8 cellular contexts compared by ENCODE assay signal in the genomic region with DNA sequence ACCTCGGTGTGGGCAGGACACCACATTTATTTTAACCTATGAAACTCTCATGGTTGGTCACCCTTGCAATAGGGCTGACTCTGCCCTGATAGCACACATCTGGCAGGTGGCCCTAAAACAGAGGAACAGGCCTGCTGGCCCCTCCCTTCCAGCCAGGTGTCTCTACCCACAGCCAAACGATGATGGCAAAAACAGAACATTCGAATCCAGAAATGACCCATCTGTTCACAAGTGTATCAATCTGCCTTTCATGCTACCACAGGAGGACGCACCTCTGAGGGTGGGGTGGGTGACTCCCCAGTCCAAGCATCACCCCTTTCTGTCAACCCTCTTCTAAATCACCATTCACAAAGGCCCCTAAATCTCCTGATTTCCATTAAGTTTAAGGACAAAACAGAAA.
DNase-seq lines count a peak whose midpoint lies in the region; ATAC-seq and TF ChIP-seq lines count a peak whose summit lies in the region.

No MANE protein-coding gene starts in this region.

- no peak for TF ChIP-seq CTCF in left ventricle myocardium inferior (IDR thresholded peaks at IDR 0.05; ENCODE audit: borderline replicate concordance)
- TF ChIP-seq CTCF in right atrium auricular region (IDR thresholded peaks at IDR 0.05), result no peak
- no peak for TF ChIP-seq CTCF in upper lobe of left lung (IDR thresholded peaks at IDR 0.05)
- TF ChIP-seq CTCF in left lung (IDR thresholded peaks at IDR 0.05), result no peak
- no peak for TF ChIP-seq CTCF in lower leg skin (IDR thresholded peaks at IDR 0.05)

- no peaks in the 10 kb centered on the region for H3K27me3 ChIP-seq in left ventricle myocardium inferior (ENCODE audit: low read depth)
- H3K27me3 ChIP-seq in right atrium auricular region, result no peaks in the 10 kb centered on the region
- H3K27me3 ChIP-seq in upper lobe of left lung, result no peaks in the 10 kb centered on the region
- H3K27me3 ChIP-seq in left lung, result no peaks in the 10 kb centered on the region

- H3K9me3 ChIP-seq in left ventricle myocardium inferior (replicated peaks), result no peaks in the 10 kb centered on the region
- no peaks in the 10 kb centered on the region for H3K9me3 ChIP-seq in right atrium auricular region
- no peaks in the 10 kb centered on the region for H3K9me3 ChIP-seq in upper lobe of left lung
- no peaks in the 10 kb centered on the region for H3K9me3 ChIP-seq in left lung

- peak overlapping the region; percentile 80 for H3K27ac ChIP-seq in left ventricle myocardium inferior (replicated peaks)
- H3K27ac ChIP-seq in right atrium auricular region, result peak overlapping the region in 1 of 2 donors; percentile 79
- H3K27ac ChIP-seq in upper lobe of left lung, result peak overlapping the region in 3 of 4 donors; percentile 23 to 83 (median 64)
- H3K27ac ChIP-seq in left lung, result peak overlapping the region in 1 of 2 donors; percentile 64

- TF ChIP-seq EP300 in upper lobe of left lung (IDR thresholded peaks at IDR 0.05), result no peak

- TF ChIP-seq POLR2A in upper lobe of left lung (IDR thresholded peaks at IDR 0.05) (no peak), lower leg skin (IDR thresholded peaks at IDR 0.05) (no peak)

- no peak overlapping the region for H3K4me3 ChIP-seq in left ventricle myocardium inferior
- H3K4me3 ChIP-seq in right atrium auricular region, result no peak overlapping the region
- H3K4me3 ChIP-seq in upper lobe of left lung, result no peak overlapping the region
- H3K4me3 ChIP-seq in left lung, result no peak overlapping the region
- H3K4me3 ChIP-seq in lower leg skin (ENCODE audit: low read depth, poor library complexity, severe bottlenecking), result no peak overlapping the region

- DNase-seq in left ventricle myocardium inferior (no peak), right atrium auricular region (ENCODE audit: low spot score) (no peak), upper lobe of left lung (no peak), GDM1 (lab: John Stamatoyannopoulos, UW) (no peak), left lung (no peak), lower leg skin (ENCODE audit: low spot score in 2 of 2) (no peak)
- peak; percentile 49 to 60 for DNase-seq in activated T-cell treated with anti-CD3 and anti-CD28 coated beads, Interleukin-2, amount 50 U/mL, for 48 hours

- 72 to 76% methylated on average over 4 of the region's 4 CpGs for WGBS in upper lobe of left lung, 2 donors
- 72 to 73% methylated on average over 4 of the region's 4 CpGs for WGBS in lower leg skin, 2 donors

- intact Hi-C loops in left ventricle myocardium inferior (cut with micrococcal nuclease) (no loop called here), left lung (cut with DNase I) (no loop called here), lower leg skin (cut with DNase I; ENCODE audit: low total_unique reads) (no loop called here)

- H3K4me1 ChIP-seq in left ventricle myocardium inferior (peaks cover 100% of the 10 kb centered on the region), right atrium auricular region (peaks cover 0 to 87% of the 10 kb centered on the region in 2 donors), upper lobe of left lung (peaks cover 77 to 92% (median 78%) of the 10 kb centered on the region in 4 donors), left lung (peaks cover 37 to 97% of the 10 kb centered on the region in 2 donors)

- H3K36me3 ChIP-seq in left ventricle myocardium inferior (peaks cover 36% of the 10 kb centered on the region), right atrium auricular region (peaks cover 16% of the 10 kb centered on the region), upper lobe of left lung (peaks cover 0 to 44% (median 0%) of the 10 kb centered on the region in 4 donors), left lung (peaks cover 0 to 62% of the 10 kb centered on the region in 2 donors)

- ATAC-seq in HG02938 (IDR thresholded peaks at IDR 0.05; ENCODE audit: unreplicated experiment), result peak; percentile 32
- no peak for ATAC-seq in upper lobe of left lung (ENCODE audit: low FRiP score in 2 of 2)
- ATAC-seq in left lung, result no peak

Comparison
In these comparisons a context has a peak if more than half of its experiments do, and no peak if none do; other contexts are left out.
1. DNase-seq: peak in activated T-cell treated with anti-CD3 and anti-CD28 coated beads, Interleukin-2, amount 50 U/mL, for 48 hours (2 of 2); none in left ventricle myocardium inferior (single experiment), right atrium auricular region (single experiment), upper lobe of left lung (0 of 2), GDM1 (single experiment), left lung (0 of 2) and lower leg skin (0 of 2).